In the genomic region with DNA sequence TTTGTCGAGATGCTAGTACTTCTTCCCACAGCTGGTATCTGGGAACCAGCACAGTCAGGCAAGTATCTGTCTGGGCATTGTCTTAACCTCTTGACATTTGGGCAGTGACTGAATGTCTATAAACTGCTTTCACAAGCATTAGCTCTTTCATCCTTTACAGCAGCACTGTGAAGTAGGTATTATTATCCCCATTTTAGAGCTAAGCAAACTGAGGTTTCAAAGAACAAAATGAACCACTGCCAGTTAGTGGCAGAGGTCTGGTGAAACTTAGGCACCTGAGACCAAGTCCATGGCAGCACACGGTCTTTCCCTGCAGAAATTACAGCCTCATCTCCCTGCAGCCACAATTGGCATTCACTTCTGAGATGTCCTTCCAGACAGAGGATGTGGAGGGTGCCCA, we compare ENCODE assay signal across 1 cellular context.
TF ChIP-seq lines count a peak whose summit lies in the region.

No MANE protein-coding gene starts in this region.

TF ChIP-seq in HepG2, 621 proteins besides CTCF, POLR2A, EP300 and RAD21 (continued from another document):
- TF ChIP-seq ZNF318 (CRISPR knock-in tag; IDR thresholded peaks at IDR 0.05) = no peak
TF ChIP-seq in HepG2: peak in this region for 1.
